In the genomic region with DNA sequence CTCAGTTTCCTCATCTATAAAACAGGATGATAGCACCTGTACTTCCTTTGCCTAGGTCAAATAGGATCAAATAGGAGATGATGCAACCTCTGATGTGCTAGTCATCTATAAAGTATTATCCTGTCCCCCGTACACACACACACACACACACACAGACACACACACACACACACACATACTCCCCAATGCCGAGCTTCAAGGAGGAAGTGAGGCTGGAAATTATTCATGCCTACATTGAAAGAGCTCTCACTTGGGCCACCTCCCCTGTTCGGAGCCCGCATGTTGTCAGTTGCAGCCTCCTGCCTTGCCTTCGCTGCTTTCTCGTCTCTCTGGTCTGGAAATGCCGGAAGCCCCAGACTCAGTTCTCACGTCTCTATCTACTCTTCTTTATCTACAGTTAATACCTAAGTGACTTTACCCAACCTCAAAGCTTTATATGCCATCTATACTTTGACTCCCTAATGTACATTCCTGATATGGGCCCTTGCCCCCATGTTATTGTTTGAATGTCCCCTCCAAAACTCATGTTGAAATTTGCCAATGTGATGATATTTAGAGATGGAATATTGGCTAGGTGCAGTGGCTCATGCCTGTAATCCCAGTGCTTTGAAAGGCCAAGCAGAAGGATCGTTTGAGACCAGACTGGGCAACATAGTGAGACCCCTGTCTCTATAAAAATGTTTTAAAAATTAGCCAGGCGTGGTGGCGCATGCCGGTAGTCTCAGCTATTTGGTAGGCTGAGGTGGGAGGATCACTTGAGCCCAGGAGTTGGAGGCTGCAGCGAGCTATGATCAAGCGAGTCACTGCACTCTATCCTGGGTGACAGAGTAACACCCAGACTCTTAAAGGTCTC, we compare ENCODE assay signal across 1 cellular context.
TF ChIP-seq lines count a peak whose summit lies in the region.

No MANE protein-coding gene starts in this region.

TF ChIP-seq in K562, 482 proteins besides CTCF, POLR2A, EP300 and RAD21 (continued from another document and continues in another):
- TF ChIP-seq, protein P1, sequence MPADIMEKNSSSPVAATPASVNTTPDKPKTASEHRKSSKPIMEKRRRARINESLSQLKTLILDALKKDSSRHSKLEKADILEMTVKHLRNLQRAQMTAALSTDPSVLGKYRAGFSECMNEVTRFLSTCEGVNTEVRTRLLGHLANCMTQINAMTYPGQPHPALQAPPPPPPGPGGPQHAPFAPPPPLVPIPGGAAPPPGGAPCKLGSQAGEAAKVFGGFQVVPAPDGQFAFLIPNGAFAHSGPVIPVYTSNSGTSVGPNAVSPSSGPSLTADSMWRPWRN (IDR thresholded peaks at IDR 0.05; ENCODE audit: low read depth), result peak; percentile 21; the same call in 1 of the 2 replicates
- TF ChIP-seq EHMT2 (IDR thresholded peaks at IDR 0.05), result peak; percentile 24; the same call in 1 of the 2 replicates
- TF ChIP-seq ZC3H4 (CRISPR knock-in tag; IDR thresholded peaks at IDR 0.05; ENCODE audit: borderline replicate concordance), result no peak
- TF ChIP-seq NR2C1 (IDR thresholded peaks at IDR 0.05), result no peak; the same call in 1 of the 2 replicates
- no peak; the same call in 1 of the 2 replicates for TF ChIP-seq NR2C1 (tag; IDR thresholded peaks at IDR 0.05)
- TF ChIP-seq, protein P2, sequence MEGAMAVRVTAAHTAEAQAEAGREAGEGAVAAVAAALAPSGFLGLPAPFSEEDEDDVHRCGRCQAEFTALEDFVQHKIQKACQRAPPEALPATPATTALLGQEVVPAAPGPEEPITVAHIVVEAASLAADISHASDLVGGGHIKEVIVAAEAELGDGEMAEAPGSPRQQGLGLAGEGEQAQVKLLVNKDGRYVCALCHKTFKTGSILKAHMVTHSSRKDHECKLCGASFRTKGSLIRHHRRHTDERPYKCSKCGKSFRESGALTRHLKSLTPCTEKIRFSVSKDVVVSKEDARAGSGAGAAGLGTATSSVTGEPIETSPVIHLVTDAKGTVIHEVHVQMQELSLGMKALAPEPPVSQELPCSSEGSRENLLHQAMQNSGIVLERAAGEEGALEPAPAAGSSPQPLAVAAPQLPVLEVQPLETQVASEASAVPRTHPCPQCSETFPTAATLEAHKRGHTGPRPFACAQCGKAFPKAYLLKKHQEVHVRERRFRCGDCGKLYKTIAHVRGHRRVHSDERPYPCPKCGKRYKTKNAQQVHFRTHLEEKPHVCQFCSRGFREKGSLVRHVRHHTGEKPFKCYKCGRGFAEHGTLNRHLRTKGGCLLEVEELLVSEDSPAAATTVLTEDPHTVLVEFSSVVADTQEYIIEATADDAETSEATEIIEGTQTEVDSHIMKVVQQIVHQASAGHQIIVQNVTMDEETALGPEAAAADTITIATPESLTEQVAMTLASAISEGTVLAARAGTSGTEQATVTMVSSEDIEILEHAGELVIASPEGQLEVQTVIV (CRISPR knock-in tag; IDR thresholded peaks at IDR 0.05; ENCODE audit: borderline replicate concordance), result no peak
- no peak for TF ChIP-seq FOXA3 (CRISPR knock-in tag; conservative IDR thresholded peaks at IDR 0.05 in 1 of 2, IDR thresholded peaks at IDR 0.05 in 1 of 2)
- TF ChIP-seq RUNX1 (IDR thresholded peaks at IDR 0.05; ENCODE audit: low read depth), result no peak
- TF ChIP-seq, protein P3, sequence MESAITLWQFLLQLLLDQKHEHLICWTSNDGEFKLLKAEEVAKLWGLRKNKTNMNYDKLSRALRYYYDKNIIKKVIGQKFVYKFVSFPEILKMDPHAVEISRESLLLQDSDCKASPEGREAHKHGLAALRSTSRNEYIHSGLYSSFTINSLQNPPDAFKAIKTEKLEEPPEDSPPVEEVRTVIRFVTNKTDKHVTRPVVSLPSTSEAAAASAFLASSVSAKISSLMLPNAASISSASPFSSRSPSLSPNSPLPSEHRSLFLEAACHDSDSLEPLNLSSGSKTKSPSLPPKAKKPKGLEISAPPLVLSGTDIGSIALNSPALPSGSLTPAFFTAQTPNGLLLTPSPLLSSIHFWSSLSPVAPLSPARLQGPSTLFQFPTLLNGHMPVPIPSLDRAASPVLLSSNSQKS (CRISPR knock-in tag; IDR thresholded peaks at IDR 0.05), result no peak
- TF ChIP-seq, protein P4, sequence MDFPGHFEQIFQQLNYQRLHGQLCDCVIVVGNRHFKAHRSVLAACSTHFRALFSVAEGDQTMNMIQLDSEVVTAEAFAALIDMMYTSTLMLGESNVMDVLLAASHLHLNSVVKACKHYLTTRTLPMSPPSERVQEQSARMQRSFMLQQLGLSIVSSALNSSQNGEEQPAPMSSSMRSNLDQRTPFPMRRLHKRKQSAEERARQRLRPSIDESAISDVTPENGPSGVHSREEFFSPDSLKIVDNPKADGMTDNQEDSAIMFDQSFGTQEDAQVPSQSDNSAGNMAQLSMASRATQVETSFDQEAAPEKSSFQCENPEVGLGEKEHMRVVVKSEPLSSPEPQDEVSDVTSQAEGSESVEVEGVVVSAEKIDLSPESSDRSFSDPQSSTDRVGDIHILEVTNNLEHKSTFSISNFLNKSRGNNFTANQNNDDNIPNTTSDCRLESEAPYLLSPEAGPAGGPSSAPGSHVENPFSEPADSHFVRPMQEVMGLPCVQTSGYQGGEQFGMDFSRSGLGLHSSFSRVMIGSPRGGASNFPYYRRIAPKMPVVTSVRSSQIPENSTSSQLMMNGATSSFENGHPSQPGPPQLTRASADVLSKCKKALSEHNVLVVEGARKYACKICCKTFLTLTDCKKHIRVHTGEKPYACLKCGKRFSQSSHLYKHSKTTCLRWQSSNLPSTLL (IDR thresholded peaks at IDR 0.05), result no peak
- TF ChIP-seq, protein P5, sequence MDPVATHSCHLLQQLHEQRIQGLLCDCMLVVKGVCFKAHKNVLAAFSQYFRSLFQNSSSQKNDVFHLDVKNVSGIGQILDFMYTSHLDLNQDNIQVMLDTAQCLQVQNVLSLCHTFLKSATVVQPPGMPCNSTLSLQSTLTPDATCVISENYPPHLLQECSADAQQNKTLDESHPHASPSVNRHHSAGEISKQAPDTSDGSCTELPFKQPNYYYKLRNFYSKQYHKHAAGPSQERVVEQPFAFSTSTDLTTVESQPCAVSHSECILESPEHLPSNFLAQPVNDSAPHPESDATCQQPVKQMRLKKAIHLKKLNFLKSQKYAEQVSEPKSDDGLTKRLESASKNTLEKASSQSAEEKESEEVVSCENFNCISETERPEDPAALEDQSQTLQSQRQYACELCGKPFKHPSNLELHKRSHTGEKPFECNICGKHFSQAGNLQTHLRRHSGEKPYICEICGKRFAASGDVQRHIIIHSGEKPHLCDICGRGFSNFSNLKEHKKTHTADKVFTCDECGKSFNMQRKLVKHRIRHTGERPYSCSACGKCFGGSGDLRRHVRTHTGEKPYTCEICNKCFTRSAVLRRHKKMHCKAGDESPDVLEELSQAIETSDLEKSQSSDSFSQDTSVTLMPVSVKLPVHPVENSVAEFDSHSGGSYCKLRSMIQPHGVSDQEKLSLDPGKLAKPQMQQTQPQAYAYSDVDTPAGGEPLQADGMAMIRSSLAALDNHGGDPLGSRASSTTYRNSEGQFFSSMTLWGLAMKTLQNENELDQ (CRISPR knock-in tag; IDR thresholded peaks at IDR 0.05; ENCODE audit: borderline replicate concordance), result no peak
- no peak; the same call in 1 of the 2 replicates for TF ChIP-seq SMARCA5 (IDR thresholded peaks at IDR 0.05)
- TF ChIP-seq ZNF766 (CRISPR knock-in tag; conservative IDR thresholded peaks at IDR 0.05), result no peak
- TF ChIP-seq, protein P6, sequence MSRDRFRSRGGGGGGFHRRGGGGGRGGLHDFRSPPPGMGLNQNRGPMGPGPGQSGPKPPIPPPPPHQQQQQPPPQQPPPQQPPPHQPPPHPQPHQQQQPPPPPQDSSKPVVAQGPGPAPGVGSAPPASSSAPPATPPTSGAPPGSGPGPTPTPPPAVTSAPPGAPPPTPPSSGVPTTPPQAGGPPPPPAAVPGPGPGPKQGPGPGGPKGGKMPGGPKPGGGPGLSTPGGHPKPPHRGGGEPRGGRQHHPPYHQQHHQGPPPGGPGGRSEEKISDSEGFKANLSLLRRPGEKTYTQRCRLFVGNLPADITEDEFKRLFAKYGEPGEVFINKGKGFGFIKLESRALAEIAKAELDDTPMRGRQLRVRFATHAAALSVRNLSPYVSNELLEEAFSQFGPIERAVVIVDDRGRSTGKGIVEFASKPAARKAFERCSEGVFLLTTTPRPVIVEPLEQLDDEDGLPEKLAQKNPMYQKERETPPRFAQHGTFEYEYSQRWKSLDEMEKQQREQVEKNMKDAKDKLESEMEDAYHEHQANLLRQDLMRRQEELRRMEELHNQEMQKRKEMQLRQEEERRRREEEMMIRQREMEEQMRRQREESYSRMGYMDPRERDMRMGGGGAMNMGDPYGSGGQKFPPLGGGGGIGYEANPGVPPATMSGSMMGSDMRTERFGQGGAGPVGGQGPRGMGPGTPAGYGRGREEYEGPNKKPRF (IDR thresholded peaks at IDR 0.05; ENCODE audit: low read depth, low read length), result no peak
- TF ChIP-seq, protein P7, sequence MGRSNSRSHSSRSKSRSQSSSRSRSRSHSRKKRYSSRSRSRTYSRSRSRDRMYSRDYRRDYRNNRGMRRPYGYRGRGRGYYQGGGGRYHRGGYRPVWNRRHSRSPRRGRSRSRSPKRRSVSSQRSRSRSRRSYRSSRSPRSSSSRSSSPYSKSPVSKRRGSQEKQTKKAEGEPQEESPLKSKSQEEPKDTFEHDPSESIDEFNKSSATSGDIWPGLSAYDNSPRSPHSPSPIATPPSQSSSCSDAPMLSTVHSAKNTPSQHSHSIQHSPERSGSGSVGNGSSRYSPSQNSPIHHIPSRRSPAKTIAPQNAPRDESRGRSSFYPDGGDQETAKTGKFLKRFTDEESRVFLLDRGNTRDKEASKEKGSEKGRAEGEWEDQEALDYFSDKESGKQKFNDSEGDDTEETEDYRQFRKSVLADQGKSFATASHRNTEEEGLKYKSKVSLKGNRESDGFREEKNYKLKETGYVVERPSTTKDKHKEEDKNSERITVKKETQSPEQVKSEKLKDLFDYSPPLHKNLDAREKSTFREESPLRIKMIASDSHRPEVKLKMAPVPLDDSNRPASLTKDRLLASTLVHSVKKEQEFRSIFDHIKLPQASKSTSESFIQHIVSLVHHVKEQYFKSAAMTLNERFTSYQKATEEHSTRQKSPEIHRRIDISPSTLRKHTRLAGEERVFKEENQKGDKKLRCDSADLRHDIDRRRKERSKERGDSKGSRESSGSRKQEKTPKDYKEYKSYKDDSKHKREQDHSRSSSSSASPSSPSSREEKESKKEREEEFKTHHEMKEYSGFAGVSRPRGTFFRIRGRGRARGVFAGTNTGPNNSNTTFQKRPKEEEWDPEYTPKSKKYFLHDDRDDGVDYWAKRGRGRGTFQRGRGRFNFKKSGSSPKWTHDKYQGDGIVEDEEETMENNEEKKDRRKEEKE (IDR thresholded peaks at IDR 0.05; ENCODE audit: borderline replicate concordance in 1 of 2, control insufficient read depth in 1 of 2, low read depth in 2 of 2, low read length in 1 of 2), result no peak
- TF ChIP-seq, protein P8, sequence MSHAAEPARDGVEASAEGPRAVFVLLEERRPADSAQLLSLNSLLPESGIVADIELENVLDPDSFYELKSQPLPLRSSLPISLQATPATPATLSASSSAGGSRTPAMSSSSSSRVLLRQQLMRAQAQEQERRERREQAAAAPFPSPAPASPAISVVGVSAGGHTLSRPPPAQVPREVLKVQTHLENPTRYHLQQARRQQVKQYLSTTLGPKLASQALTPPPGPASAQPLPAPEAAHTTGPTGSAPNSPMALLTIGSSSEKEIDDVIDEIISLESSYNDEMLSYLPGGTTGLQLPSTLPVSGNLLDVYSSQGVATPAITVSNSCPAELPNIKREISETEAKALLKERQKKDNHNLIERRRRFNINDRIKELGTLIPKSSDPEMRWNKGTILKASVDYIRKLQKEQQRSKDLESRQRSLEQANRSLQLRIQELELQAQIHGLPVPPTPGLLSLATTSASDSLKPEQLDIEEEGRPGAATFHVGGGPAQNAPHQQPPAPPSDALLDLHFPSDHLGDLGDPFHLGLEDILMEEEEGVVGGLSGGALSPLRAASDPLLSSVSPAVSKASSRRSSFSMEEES (CRISPR knock-in tag; IDR thresholded peaks at IDR 0.05), result no peak
- no peak for TF ChIP-seq EWSR1 (IDR thresholded peaks at IDR 0.05; ENCODE audit: borderline replicate concordance, low read depth, partially characterized antibody)
- no peak for TF ChIP-seq TCF7L2 (IDR thresholded peaks at IDR 0.05; ENCODE audit: low read depth, low read length)
- TF ChIP-seq, protein P9, sequence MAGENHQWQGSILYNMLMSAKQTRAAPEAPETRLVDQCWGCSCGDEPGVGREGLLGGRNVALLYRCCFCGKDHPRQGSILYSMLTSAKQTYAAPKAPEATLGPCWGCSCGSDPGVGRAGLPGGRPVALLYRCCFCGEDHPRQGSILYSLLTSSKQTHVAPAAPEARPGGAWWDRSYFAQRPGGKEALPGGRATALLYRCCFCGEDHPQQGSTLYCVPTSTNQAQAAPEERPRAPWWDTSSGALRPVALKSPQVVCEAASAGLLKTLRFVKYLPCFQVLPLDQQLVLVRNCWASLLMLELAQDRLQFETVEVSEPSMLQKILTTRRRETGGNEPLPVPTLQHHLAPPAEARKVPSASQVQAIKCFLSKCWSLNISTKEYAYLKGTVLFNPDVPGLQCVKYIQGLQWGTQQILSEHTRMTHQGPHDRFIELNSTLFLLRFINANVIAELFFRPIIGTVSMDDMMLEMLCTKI (IDR thresholded peaks at IDR 0.05; ENCODE audit: partially characterized antibody), result no peak
- TF ChIP-seq, protein P10, sequence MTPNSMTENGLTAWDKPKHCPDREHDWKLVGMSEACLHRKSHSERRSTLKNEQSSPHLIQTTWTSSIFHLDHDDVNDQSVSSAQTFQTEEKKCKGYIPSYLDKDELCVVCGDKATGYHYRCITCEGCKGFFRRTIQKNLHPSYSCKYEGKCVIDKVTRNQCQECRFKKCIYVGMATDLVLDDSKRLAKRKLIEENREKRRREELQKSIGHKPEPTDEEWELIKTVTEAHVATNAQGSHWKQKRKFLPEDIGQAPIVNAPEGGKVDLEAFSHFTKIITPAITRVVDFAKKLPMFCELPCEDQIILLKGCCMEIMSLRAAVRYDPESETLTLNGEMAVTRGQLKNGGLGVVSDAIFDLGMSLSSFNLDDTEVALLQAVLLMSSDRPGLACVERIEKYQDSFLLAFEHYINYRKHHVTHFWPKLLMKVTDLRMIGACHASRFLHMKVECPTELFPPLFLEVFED (CRISPR knock-in tag; conservative IDR thresholded peaks at IDR 0.05), result 0 out of 2 replicates have a peak, but pooled peaks have one; percentile 69
- TF ChIP-seq ZNF586 (CRISPR knock-in tag; conservative IDR thresholded peaks at IDR 0.05), result no peak
- no peak for TF ChIP-seq ZNF644 (tag; IDR thresholded peaks at IDR 0.05; ENCODE audit: low read depth)
- no peak for TF ChIP-seq MXI1 (IDR thresholded peaks at IDR 0.05; ENCODE audit: low read depth, low read length)
- no peak for TF ChIP-seq MTF1 (CRISPR knock-in tag; IDR thresholded peaks at IDR 0.05; ENCODE audit: borderline replicate concordance)
- TF ChIP-seq CBX3 (IDR thresholded peaks at IDR 0.05; ENCODE audit: borderline replicate concordance in 1 of 2, low read length in 2 of 2), result no peak
- TF ChIP-seq ZKSCAN3 (CRISPR knock-in tag; IDR thresholded peaks at IDR 0.05), result no peak
